ENCODE assay signal across 10 cellular contexts in the genomic region with DNA sequence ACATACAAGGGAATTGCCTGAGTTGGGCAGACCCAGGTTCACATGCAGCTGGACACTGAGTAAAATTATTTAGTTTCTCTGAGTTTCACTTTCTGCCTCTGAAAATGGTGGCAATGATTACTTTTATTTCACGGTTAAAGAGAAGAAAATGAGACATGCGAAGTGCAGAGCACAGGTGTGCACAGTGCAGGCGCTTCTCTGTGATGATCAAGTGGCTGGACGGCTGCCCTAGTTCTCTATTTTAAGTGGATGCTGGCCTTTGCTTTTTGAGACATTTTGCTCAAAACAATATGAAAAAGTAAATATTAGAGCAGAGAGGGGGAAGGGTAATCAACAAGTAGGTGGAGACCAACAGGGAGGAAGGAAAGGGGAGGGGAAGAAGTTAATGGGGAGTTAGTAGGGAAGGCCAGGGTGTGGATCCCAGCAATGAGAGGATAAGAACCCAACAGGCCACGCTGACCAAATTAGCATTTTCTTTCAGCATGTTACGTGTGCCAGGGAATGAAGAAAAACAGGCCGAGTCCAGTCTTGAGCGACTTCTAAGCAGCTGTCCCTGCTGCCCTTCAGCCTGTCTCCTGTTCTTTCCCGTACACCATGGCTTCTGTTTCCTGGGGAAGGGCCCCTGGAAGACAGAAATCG. TPM values are rescaled to one million over a fixed set of nuclear protein-coding genes. Genes with fewer than 3 reads are reported as not detected.
A peak's percentile ranks its signal among the peaks of the same experiment; 100 is the strongest.
DNase-seq lines count a peak whose midpoint lies in the region; ATAC-seq and TF ChIP-seq lines count a peak whose summit lies in the region.
"Had no signal": no experiment of that assay in that cellular context is flagged by ENCODE, and none has a peak within 500 bp of the region (broad histone marks: within the 10 kb centered on the region; RNA-seq: fewer than 3 reads in every experiment).

No MANE protein-coding gene starts in this region.

- peaks cover 74 to 85% of the 10 kb centered on the region in 2 experiments for H3K4me1 ChIP-seq in neutrophil (ENCODE audit: control insufficient read depth in 1 of 2, insufficient read depth in 1 of 2, low read depth in 1 of 2, low read length in 1 of 2)
- peaks cover 5 to 17% of the 10 kb centered on the region in 2 donors for H3K4me1 ChIP-seq in aorta (ENCODE audit: control insufficient read depth in 1 of 2, insufficient read depth in 2 of 2, low read length in 2 of 2)
- H3K4me1 ChIP-seq: A549 had no signal

- no peaks in the 10 kb centered on the region for H3K27me3 Mint-ChIP-seq in activated T-cell treated with anti-CD3 and anti-CD28 coated beads, Interleukin-2, amount 50 U/mL, for 24 hours
- H3K27me3 Mint-ChIP-seq: activated CD8-positive, alpha-beta T cell treated with anti-CD3 and anti-CD28 coated beads for 36 hours had no signal

- no peak for TF ChIP-seq CTCF in neutrophil (IDR thresholded peaks at IDR 0.05)

- H3K27me3 ChIP-seq in neutrophil (no peaks in the 10 kb centered on the region), aorta (ENCODE audit: control insufficient read depth in 1 of 2, insufficient read depth in 2 of 2, low read length in 1 of 2) (no peaks in the 10 kb centered on the region)

- peak; percentile 74 for ATAC-seq in Right ventricle myocardium inferior
- peak; percentile 67 to 70 for ATAC-seq in left cardiac atrium
- ATAC-seq in aorta (ENCODE audit: low FRiP score), result peak; percentile 78
- ATAC-seq in HG03457 (IDR thresholded peaks at IDR 0.05; ENCODE audit: unreplicated experiment), result no peak
- ATAC-seq: A549; activated CD8-positive, alpha-beta T cell treated with anti-CD3 and anti-CD28 coated beads for 36 hours had no signal

- no peak overlapping the region for H3K4me3 Mint-ChIP-seq in activated T-cell treated with anti-CD3 and anti-CD28 coated beads, Interleukin-2, amount 50 U/mL, for 24 hours
- H3K4me3 Mint-ChIP-seq: activated CD8-positive, alpha-beta T cell treated with anti-CD3 and anti-CD28 coated beads for 36 hours had no signal

- intact Hi-C loops in Right ventricle myocardium inferior (cut with DNase I) (no loop called here), cardiac septum (cut with DNase I) (no loop called here), left cardiac atrium (cut with DNase I) (no loop called here), aorta (cut with DNase I) (no loop called here)

- 16 to 22% methylated on average over 10 of the region's 10 CpGs for WGBS in aorta, 2 donors

- H3K9me3 ChIP-seq in neutrophil (no peaks in the 10 kb centered on the region), aorta (ENCODE audit: control insufficient read depth, low read length) (no peaks in the 10 kb centered on the region)
- H3K9me3 ChIP-seq: A549 had no signal

- H3K36me3 ChIP-seq in neutrophil, result no peaks in the 10 kb centered on the region
- no peaks in the 10 kb centered on the region for H3K36me3 ChIP-seq in aorta (ENCODE audit: control insufficient read depth in 1 of 2, insufficient read depth in 2 of 2, low read length in 1 of 2)

- no peak overlapping the region for H3K27ac Mint-ChIP-seq in activated T-cell treated with anti-CD3 and anti-CD28 coated beads, Interleukin-2, amount 50 U/mL, for 24 hours
- H3K27ac Mint-ChIP-seq: activated CD8-positive, alpha-beta T cell treated with anti-CD3 and anti-CD28 coated beads for 36 hours had no signal

- peak overlapping the region; percentile 48 for H3K27ac ChIP-seq in neutrophil
- peak overlapping the region; percentile 58 to 69 for H3K27ac ChIP-seq in aorta (ENCODE audit: low read depth in 1 of 2, low read length in 2 of 2)
- H3K27ac ChIP-seq: A549 had no signal

- H3K4me1 Mint-ChIP-seq in activated T-cell treated with anti-CD3 and anti-CD28 coated beads, Interleukin-2, amount 50 U/mL, for 24 hours (ENCODE audit: low read depth), result peaks cover 47% of the 10 kb centered on the region

- H3K9me3 Mint-ChIP-seq in activated T-cell treated with anti-CD3 and anti-CD28 coated beads, Interleukin-2, amount 50 U/mL, for 24 hours, result no peaks in the 10 kb centered on the region
- H3K9me3 Mint-ChIP-seq: activated CD8-positive, alpha-beta T cell treated with anti-CD3 and anti-CD28 coated beads for 36 hours had no signal

- DNase-seq in Right ventricle myocardium inferior (ENCODE audit: missing footprints) (no peak), cardiac septum (ENCODE audit: low spot score) (no peak), left cardiac atrium (peak; percentile 32), aorta (no peak), NCI-H2227 treated with DMSO at 0.1 percent for 48 hours (lab: John Stamatoyannopoulos, UW) (no peak)
- DNase-seq in activated T-cell treated with anti-CD3 and anti-CD28 coated beads, Interleukin-2, amount 50 U/mL, for 24 hours, result no peak
- DNase-seq: activated CD8-positive, alpha-beta T cell treated with anti-CD3 and anti-CD28 coated beads for 36 hours had no signal

- H3K4me3 ChIP-seq in neutrophil (ENCODE audit: low read depth in 1 of 2, low read length in 1 of 2) (no peak overlapping the region), aorta (ENCODE audit: low read length in 2 of 2) (no peak overlapping the region)
- H3K4me3 ChIP-seq: A549 had no signal

- H3K36me3 Mint-ChIP-seq in activated T-cell treated with anti-CD3 and anti-CD28 coated beads, Interleukin-2, amount 50 U/mL, for 24 hours (ENCODE audit: low read depth), result peaks cover 15% of the 10 kb centered on the region

RNA-seq across cellular contexts. Expression of gene SNX18, which starts 16.1 kb away (rescaled TPM):
- total RNA-seq in Right ventricle myocardium inferior, result 25.2 TPM
- total RNA-seq in cardiac septum, result 24.2 TPM
- 10 to 100 TPM; 15.1 to 15.4 TPM for total RNA-seq in left cardiac atrium
- 100 to 1,000 TPM in 1 of 2 donors, 10 to 100 TPM in 1; 84.4 to 110 TPM for total RNA-seq in aorta
- polyA plus RNA-seq in aorta, result 10 to 100 TPM; 31.6 to 37.3 TPM
